Comparison of ENCODE assay signal across 11 cellular contexts in genomic region chr12:6754406-6754805, GRCh38. TPM values are rescaled to one million over a fixed set of nuclear protein-coding genes. Genes with fewer than 3 reads are reported as not detected.
DNase-seq lines count a peak whose midpoint lies in the region; ATAC-seq, FAIRE-seq and TF ChIP-seq lines count a peak whose summit lies in the region.
"Had no signal": no experiment of that assay in that cellular context is flagged by ENCODE, and none has a peak within 500 bp of the region (broad histone marks: within the 10 kb centered on the region; RNA-seq: fewer than 3 reads in every experiment).

No MANE protein-coding gene starts in this region.

- CTCF ChIA-PET in K562 (lab: Yijun Ruan, JAX; ENCODE audit: low intra/inter-chr PET ratio) = interaction anchor here (1.1 to 2.1 kb wide), 5 partner anchors 22 to 82 kb away, joined by 3 to 24 read pairs (median 6); no protein-coding TSS in a partner anchor

- H3K4me1 ChIP-seq in left ventricle myocardium inferior = peaks cover 32% of the 10 kb centered on the region
- peaks cover 17 to 29% of the 10 kb centered on the region in 2 experiments for H3K4me1 ChIP-seq in K562 (replicated peaks in 1 of 2; ENCODE audit: control insufficient read depth in 2 of 2, insufficient read depth in 2 of 2, low read length in 2 of 2)
- peaks cover 4 to 7% of the 10 kb centered on the region in 2 donors for H3K4me1 ChIP-seq in uterus
- H3K4me1 ChIP-seq in tibial artery = peaks cover 0 to 19% (median 13%) of the 10 kb centered on the region in 4 donors

- intact Hi-C loops in left ventricle myocardium inferior (cut with micrococcal nuclease) (no loop called here), Right ventricle myocardium superior (cut with DNase I) (loop anchor here (5.0 kb wide), 1 partner anchor 73 kb away; the partner anchor contains the start of gene P3H3), K562 (cut with micrococcal nuclease) (no loop called here), uterus (cut with DNase I; ENCODE audit: low total_unique reads) (loop anchor here (10.0 kb wide), 1 partner anchor 70 kb away; the partner anchor contains the start of genes GPR162 and P3H3), tibial artery (cut with DNase I; ENCODE audit: low total_unique reads) (loop anchor here (5.0 kb wide), 1 partner anchor 73 kb away; the partner anchor contains the start of gene P3H3)

- H3K4me1 Mint-ChIP-seq in nephron = peaks cover 44% of the 10 kb centered on the region

- H3K4me2 ChIP-seq in K562 (ENCODE audit: insufficient read depth, low read length) = no peak overlapping the region

- H3K4me3 Mint-ChIP-seq in nephron = peak overlapping the region; percentile 58 to 98 (median 96)

- no peak for FAIRE-seq in K562 (lab: Jason Lieb, UNC)
- FAIRE-seq: bronchial epithelial cell had no signal

- peaks cover 31% of the 10 kb centered on the region for H3K79me2 ChIP-seq in K562 (ENCODE audit: control insufficient read depth, insufficient read depth, low read length)

- H3K27me3 ChIP-seq in left ventricle myocardium inferior (ENCODE audit: low read depth) (no peaks in the 10 kb centered on the region), K562 (ENCODE audit: control insufficient read depth in 2 of 2, insufficient read depth in 2 of 2, low read length in 2 of 2) (no peaks in the 10 kb centered on the region), uterus (no peaks in the 10 kb centered on the region), tibial artery (no peaks in the 10 kb centered on the region)

- in situ Hi-C loops in K562 (cut with MboI) = no loop called here

- POLR2A ChIA-PET in K562 (lab: Yijun Ruan, JAX) = interaction anchor here (0.7 to 2.4 kb wide), 7 partner anchors 9 to 118 kb away, joined by 3 to 10 read pairs (median 5); partner anchors contain the start of gene ZNF384

- H3K9ac ChIP-seq in K562 (ENCODE audit: insufficient read depth in 1 of 2, low read depth in 2 of 2, low read length in 2 of 2) = peak overlapping the region in 1 of 2 experiments; percentile 23; a peak in 1 of 4 replicates

- H3K27ac ChIP-seq in left ventricle myocardium inferior (replicated peaks) = peak overlapping the region; percentile 100
- H3K27ac ChIP-seq in K562 (ENCODE audit: extremely low read depth, low read depth, low read length) = no peak overlapping the region
- peak overlapping the region; percentile 97 to 100 for H3K27ac ChIP-seq in uterus
- H3K27ac ChIP-seq in tibial artery = peak overlapping the region in 1 of 2 donors; percentile 98

- no TSS peak for BruUV-seq in K562 (replicated peaks; lab: Mats Ljungman, UMichigan)

- DNase-seq in left ventricle myocardium inferior (no peak), Right ventricle myocardium superior (no peak), K562 (ENCODE audit: extremely low read depth in 1 of 4, low spot score in 3 of 4) (no peak), uterus (no peak), NCI-H345 treated with DMSO at 0.1 percent for 48 hours (lab: John Stamatoyannopoulos, UW; ENCODE audit: unreplicated experiment) (no peak), tibial artery (no peak), hepatic stellate cell (ENCODE audit: low spot score) (no peak)
- DNase-seq: activated T-cell treated with anti-CD3 and anti-CD28 coated beads, Interleukin-2, amount 50 U/mL, for 1 hour; natural killer cell had no signal

- TF ChIP-seq EP300 in K562 (IDR thresholded peaks at IDR 0.05; ENCODE audit: low read length) = no peak

- H3K36me3 Mint-ChIP-seq in nephron (ENCODE audit: low read depth) = peaks cover 28% of the 10 kb centered on the region
- H3K36me3 Mint-ChIP-seq: natural killer cell had no signal

- no peaks in the 10 kb centered on the region for H3K27me3 Mint-ChIP-seq in nephron (ENCODE audit: low read depth)

- peaks cover 3% of the 10 kb centered on the region for H3K9me1 ChIP-seq in K562 (ENCODE audit: control insufficient read depth, insufficient read depth, low read length)

- H3K4me3 ChIP-seq in left ventricle myocardium inferior = no peak overlapping the region
- H3K4me3 ChIP-seq in K562 = no peak overlapping the region
- no peak overlapping the region for H3K4me3 ChIP-seq in uterus
- no peak overlapping the region for H3K4me3 ChIP-seq in tibial artery

- H3K9me3 Mint-ChIP-seq in nephron = no peaks in the 10 kb centered on the region
- H3K9me3 Mint-ChIP-seq: natural killer cell had no signal

- ATAC-seq in Right ventricle myocardium superior (ENCODE audit: poor library complexity) (no peak), K562 (no peak)

- H3K9me3 ChIP-seq in left ventricle myocardium inferior (replicated peaks) = no peaks in the 10 kb centered on the region
- no peaks in the 10 kb centered on the region for H3K9me3 ChIP-seq in K562 (replicated peaks; ENCODE audit: control insufficient read depth, insufficient read depth, low read depth, low read length)
- no peaks in the 10 kb centered on the region for H3K9me3 ChIP-seq in uterus
- no peaks in the 10 kb centered on the region for H3K9me3 ChIP-seq in tibial artery

- 95% methylated on average over 2 of the region's 2 CpGs for WGBS in K562 (ENCODE audit: insufficient coverage, low coverage, missing lambda C conversion rate)

- H3K36me3 ChIP-seq in left ventricle myocardium inferior = peaks cover 24% of the 10 kb centered on the region
- H3K36me3 ChIP-seq in K562 (ENCODE audit: control insufficient read depth, insufficient read depth, low read length) = peaks cover 27% of the 10 kb centered on the region; the same call in 2 of the 3 replicates
- no peaks in the 10 kb centered on the region for H3K36me3 ChIP-seq in uterus
- peaks cover 21 to 27% (median 25%) of the 10 kb centered on the region in 3 donors for H3K36me3 ChIP-seq in tibial artery

- peak overlapping the region; percentile 99 for H3K27ac Mint-ChIP-seq in nephron

- TF ChIP-seq POLR2A in K562 (conservative IDR thresholded peaks at IDR 0.05) = no peak
- TF ChIP-seq POLR2A in uterus (IDR thresholded peaks at IDR 0.05) = no peak

- TF ChIP-seq CTCF in left ventricle myocardium inferior (IDR thresholded peaks at IDR 0.05; ENCODE audit: borderline replicate concordance) (no peak), K562 (IDR thresholded peaks at IDR 0.05 in 2 of 3, conservative IDR thresholded peaks at IDR 0.05 in 1 of 3; ENCODE audit: insufficient read depth in 2 of 3, low read depth in 1 of 3, low read length in 3 of 3) (no peak), nephron (IDR thresholded peaks at IDR 0.05; ENCODE audit: unreplicated experiment in 3 of 3) (no peak), uterus (IDR thresholded peaks at IDR 0.05) (no peak), tibial artery (IDR thresholded peaks at IDR 0.05) (no peak)

- no peak for TF ChIP-seq RAD21 in K562 (CRISPR knock-in tag; conservative IDR thresholded peaks at IDR 0.05 in 1 of 2, IDR thresholded peaks at IDR 0.05 in 1 of 2)

- peaks cover 5% of the 10 kb centered on the region; the same call in 1 of the 2 replicates for H4K20me1 ChIP-seq in K562 (replicated peaks; ENCODE audit: control insufficient read depth, insufficient read depth, low read length)

- no peak overlapping the region for H2AFZ ChIP-seq in K562 (ENCODE audit: low read depth, low read length)

RNA-seq across cellular contexts. Expression of gene MLF2, which starts 1.5 kb away (rescaled TPM):
- total RNA-seq in left ventricle myocardium inferior (153 TPM), Right ventricle myocardium superior (153 TPM), K562 (2014; rRNA removed) (146 and 161 TPM in 2 replicates), K562 (2014; rRNA removed; fragmentation: Illumina TruSeq; extraction: Trizol) (58.3 and 60.3 TPM in 2 replicates), K562 (2015; rRNA removed; fragmentation: Illumina TruSeq; extraction: Trizol) (94.6 and 99.2 TPM in 2 replicates), K562 (2021) (149 and 167 TPM in 2 replicates), uterus (100 to 1,000 TPM; 124 to 408 (median 147) TPM)
- total RNA-seq in K562 (2011; cell fraction: chromatin; rRNA removed; ENCODE audit: low replicate concordance) = 108 and 217 TPM in 2 replicates
- 142 and 144 TPM in 2 replicates for total RNA-seq in K562 (2011; cell fraction: nucleolus; rRNA removed)
- total RNA-seq in K562 (2011; cell fraction: nucleoplasm; rRNA removed) = 131 and 132 TPM in 2 replicates
- polyA plus RNA-seq in K562 (2011; rRNA removed) (190 and 209 TPM in 2 replicates), K562 (2014; fragmentation: Illumina TruSeq; extraction: Trizol) (138 and 139 TPM in 2 replicates), K562 (2014; fragmentation: Nextera tagmentation; extraction: Ambion mirVana) (10 to 100 TPM; 11.4 to 15.6 TPM), K562 (2014; rRNA removed) (186 and 187 TPM in 2 replicates)
- polyA plus RNA-seq in K562 (2011; cell fraction: cytosol; rRNA removed) = 349 and 372 TPM in 2 replicates
- polyA plus RNA-seq in K562 (2011; cell fraction: nucleus; rRNA removed) = 190 and 315 TPM in 2 replicates
- 145 and 148 TPM in 2 replicates for polyA plus RNA-seq in K562 (2012)
- 133 and 137 TPM in 2 replicates for polyA minus RNA-seq in K562 (2011; rRNA and poly(A)+ RNA removed)
- 56.6 and 66.3 TPM in 2 replicates for polyA minus RNA-seq in K562 (2011; cell fraction: cytosol; rRNA and poly(A)+ RNA removed)
- polyA minus RNA-seq in K562 (2011; cell fraction: nucleus; rRNA and poly(A)+ RNA removed) = 49.0 and 76.3 TPM in 2 replicates

RNA-seq across cellular contexts. Expression of gene PTMS, which starts 11.8 kb away (rescaled TPM):
- 104 TPM for total RNA-seq in left ventricle myocardium inferior
- total RNA-seq in Right ventricle myocardium superior = 108 TPM
- total RNA-seq in K562 (2011; cell fraction: chromatin; rRNA removed; ENCODE audit: low replicate concordance) = 29.6 and 36.7 TPM in 2 replicates
- 32.1 and 32.4 TPM in 2 replicates for total RNA-seq in K562 (2011; cell fraction: nucleolus; rRNA removed)
- total RNA-seq in K562 (2011; cell fraction: nucleoplasm; rRNA removed) = 48.1 and 64.1 TPM in 2 replicates
- total RNA-seq in K562 (2014; rRNA removed) = 78.5 and 91.4 TPM in 2 replicates
- total RNA-seq in K562 (2014; rRNA removed; fragmentation: Illumina TruSeq; extraction: Trizol) = 73.6 and 84.1 TPM in 2 replicates
- 97.7 and 108 TPM in 2 replicates for total RNA-seq in K562 (2015; rRNA removed; fragmentation: Illumina TruSeq; extraction: Trizol)
- total RNA-seq in K562 (2021) = 277 and 287 TPM in 2 replicates
- polyA plus RNA-seq in K562 (2011; rRNA removed) = 64.1 and 92.5 TPM in 2 replicates
- polyA plus RNA-seq in K562 (2011; cell fraction: cytosol; rRNA removed) = 255 TPM in 2 replicates
- 81.6 and 109 TPM in 2 replicates for polyA plus RNA-seq in K562 (2011; cell fraction: nucleus; rRNA removed)
- polyA plus RNA-seq in K562 (2012) = 220 and 306 TPM in 2 replicates
- 282 and 386 TPM in 2 replicates for polyA plus RNA-seq in K562 (2014; fragmentation: Illumina TruSeq; extraction: Trizol)
- polyA plus RNA-seq in K562 (2014; fragmentation: Nextera tagmentation; extraction: Ambion mirVana) = 1 to 10 TPM; 5.1 to 5.2 TPM
- 187 and 235 TPM in 2 replicates for polyA plus RNA-seq in K562 (2014; rRNA removed)
- 29.8 TPM in 2 replicates for polyA minus RNA-seq in K562 (2011; rRNA and poly(A)+ RNA removed)
- polyA minus RNA-seq in K562 (2011; cell fraction: cytosol; rRNA and poly(A)+ RNA removed) = 52.4 and 55.3 TPM in 2 replicates
- 11.6 and 12.6 TPM in 2 replicates for polyA minus RNA-seq in K562 (2011; cell fraction: nucleus; rRNA and poly(A)+ RNA removed)
- 100 to 1,000 TPM; 105 to 853 (median 140) TPM for total RNA-seq in uterus

RNA-seq across cellular contexts. Expression of gene LAG3, which starts 17.9 kb away (rescaled TPM):
- not detected for total RNA-seq in left ventricle myocardium inferior
- total RNA-seq in Right ventricle myocardium superior = 0.22 TPM
- total RNA-seq in K562 (2011; cell fraction: chromatin; rRNA removed; ENCODE audit: low replicate concordance) = 0.97 and 5.8 TPM in 2 replicates
- total RNA-seq in K562 (2011; cell fraction: nucleolus; rRNA removed) = 2.1 and 2.2 TPM in 2 replicates
- total RNA-seq in K562 (2011; cell fraction: nucleoplasm; rRNA removed) = 2.3 and 2.7 TPM in 2 replicates
- 0.09 TPM in 1 of 2 replicates, not detected in the other for total RNA-seq in K562 (2014; rRNA removed)
- 0.22 TPM in 1 of 2 replicates, not detected in the other for total RNA-seq in K562 (2014; rRNA removed; fragmentation: Illumina TruSeq; extraction: Trizol)
- total RNA-seq in K562 (2015; rRNA removed; fragmentation: Illumina TruSeq; extraction: Trizol) = 0.08 and 0.18 TPM in 2 replicates
- total RNA-seq in K562 (2021) = 0.60 and 0.66 TPM in 2 replicates
- polyA plus RNA-seq in K562 (2011; rRNA removed) = 0.10 and 0.19 TPM in 2 replicates
- polyA plus RNA-seq in K562 (2011; cell fraction: cytosol; rRNA removed) = 0.06 and 0.07 TPM in 2 replicates
- polyA plus RNA-seq in K562 (2011; cell fraction: nucleus; rRNA removed) = 1.2 and 2.7 TPM in 2 replicates
- polyA plus RNA-seq in K562 (2012) = 0.27 and 0.53 TPM in 2 replicates
- 0.09 and 0.22 TPM in 2 replicates for polyA plus RNA-seq in K562 (2014; fragmentation: Illumina TruSeq; extraction: Trizol)
- under 1 TPM in 1 of 2 experiments, not detected in 1; 0.07 TPM for polyA plus RNA-seq in K562 (2014; fragmentation: Nextera tagmentation; extraction: Ambion mirVana)
- 0.07 and 0.74 TPM in 2 replicates for polyA plus RNA-seq in K562 (2014; rRNA removed)
- not detected in 2 replicates for polyA minus RNA-seq in K562 (2011; rRNA and poly(A)+ RNA removed)
- polyA minus RNA-seq in K562 (2011; cell fraction: cytosol; rRNA and poly(A)+ RNA removed) = not detected in 2 replicates
- polyA minus RNA-seq in K562 (2011; cell fraction: nucleus; rRNA and poly(A)+ RNA removed) = 0.27 and 0.44 TPM in 2 replicates
- total RNA-seq in uterus = 10 to 100 TPM in 1 of 4 donors, 1 to 10 TPM in 2, under 1 TPM in 1; 0.41 to 14.6 (median 4.0) TPM
- total RNA-seq: bronchial epithelial cell had no signal

RNA-seq across cellular contexts. Expression of gene COPS7A, which starts 30.6 kb away (rescaled TPM):
- total RNA-seq in left ventricle myocardium inferior = 73.2 TPM
- 70.4 TPM for total RNA-seq in Right ventricle myocardium superior
- total RNA-seq in K562 (2011; cell fraction: chromatin; rRNA removed; ENCODE audit: low replicate concordance) = 14.3 and 23.0 TPM in 2 replicates
- 18.7 and 22.1 TPM in 2 replicates for total RNA-seq in K562 (2011; cell fraction: nucleolus; rRNA removed)
- total RNA-seq in K562 (2011; cell fraction: nucleoplasm; rRNA removed) = 16.9 and 19.5 TPM in 2 replicates
- 24.2 and 26.9 TPM in 2 replicates for total RNA-seq in K562 (2014; rRNA removed)
- total RNA-seq in K562 (2014; rRNA removed; fragmentation: Illumina TruSeq; extraction: Trizol) = 13.2 and 13.4 TPM in 2 replicates
- total RNA-seq in K562 (2015; rRNA removed; fragmentation: Illumina TruSeq; extraction: Trizol) = 20.6 and 25.0 TPM in 2 replicates
- total RNA-seq in K562 (2021) = 22.5 and 23.4 TPM in 2 replicates
- polyA plus RNA-seq in K562 (2011; rRNA removed) = 35.4 and 45.2 TPM in 2 replicates
- 44.0 and 49.7 TPM in 2 replicates for polyA plus RNA-seq in K562 (2011; cell fraction: cytosol; rRNA removed)
- polyA plus RNA-seq in K562 (2011; cell fraction: nucleus; rRNA removed) = 61.4 and 63.0 TPM in 2 replicates
- 29.9 and 33.9 TPM in 2 replicates for polyA plus RNA-seq in K562 (2012)
- polyA plus RNA-seq in K562 (2014; fragmentation: Illumina TruSeq; extraction: Trizol) = 29.9 and 36.0 TPM in 2 replicates
- polyA plus RNA-seq in K562 (2014; fragmentation: Nextera tagmentation; extraction: Ambion mirVana) = 10 to 100 TPM; 12.7 to 24.3 TPM
- 30.2 and 36.5 TPM in 2 replicates for polyA plus RNA-seq in K562 (2014; rRNA removed)
- 9.8 and 11.4 TPM in 2 replicates for polyA minus RNA-seq in K562 (2011; rRNA and poly(A)+ RNA removed)
- polyA minus RNA-seq in K562 (2011; cell fraction: cytosol; rRNA and poly(A)+ RNA removed) = 9.2 and 11.9 TPM in 2 replicates
- 6.1 and 6.9 TPM in 2 replicates for polyA minus RNA-seq in K562 (2011; cell fraction: nucleus; rRNA and poly(A)+ RNA removed)
- total RNA-seq in uterus = 10 to 100 TPM; 35.6 to 50.3 (median 37.7) TPM

RNA-seq across cellular contexts. Expression of gene CD4, which starts 34.9 kb away (rescaled TPM):
- total RNA-seq in left ventricle myocardium inferior (7.4 TPM), Right ventricle myocardium superior (10.4 TPM), K562 (2014; rRNA removed) (not detected in 2 replicates), K562 (2014; rRNA removed; fragmentation: Illumina TruSeq; extraction: Trizol) (not detected in 2 replicates), K562 (2015; rRNA removed; fragmentation: Illumina TruSeq; extraction: Trizol) (0.07 and 0.08 TPM in 2 replicates), K562 (2021) (0.27 and 0.31 TPM in 2 replicates), uterus (10 to 100 TPM in 2 of 4 donors, 1 to 10 TPM in 2; 1.0 to 24.3 (median 10.4) TPM)
- not detected in 2 replicates for total RNA-seq in K562 (2011; cell fraction: chromatin; rRNA removed; ENCODE audit: low replicate concordance)
- not detected in 2 replicates for total RNA-seq in K562 (2011; cell fraction: nucleolus; rRNA removed)
- not detected in 2 replicates for total RNA-seq in K562 (2011; cell fraction: nucleoplasm; rRNA removed)
- polyA plus RNA-seq in K562 (2011; rRNA removed) (0.04 TPM in 1 of 2 replicates, not detected in the other), K562 (2014; fragmentation: Illumina TruSeq; extraction: Trizol) (0.06 and 0.10 TPM in 2 replicates), K562 (2014; fragmentation: Nextera tagmentation; extraction: Ambion mirVana) (under 1 TPM in 1 of 2 experiments, not detected in 1; 0.06 TPM), K562 (2014; rRNA removed) (0.11 TPM in 1 of 2 replicates, not detected in the other)
- 0.01 TPM in 1 of 2 replicates, not detected in the other for polyA plus RNA-seq in K562 (2011; cell fraction: cytosol; rRNA removed)
- polyA plus RNA-seq in K562 (2011; cell fraction: nucleus; rRNA removed) = 0.06 TPM in 1 of 2 replicates, not detected in the other
- polyA plus RNA-seq in K562 (2012) = 0.22 and 0.29 TPM in 2 replicates
- not detected in 2 replicates for polyA minus RNA-seq in K562 (2011; rRNA and poly(A)+ RNA removed)
- not detected in 2 replicates for polyA minus RNA-seq in K562 (2011; cell fraction: cytosol; rRNA and poly(A)+ RNA removed)
- not detected in 2 replicates for polyA minus RNA-seq in K562 (2011; cell fraction: nucleus; rRNA and poly(A)+ RNA removed)
- total RNA-seq: bronchial epithelial cell had no signal

Comparison
In these comparisons a context has a peak if more than half of its experiments do, and no peak if none do; other contexts are left out.
1. intact Hi-C loops: an anchor here in Right ventricle myocardium superior (5.0 kb wide), uterus (10.0 kb wide) and tibial artery (5.0 kb wide); none called in left ventricle myocardium inferior and K562.